Comparison of ENCODE assay signal across 24 cellular contexts in genomic region chr12:12367096-12367998, GRCh38. TPM values are rescaled to one million over a fixed set of nuclear protein-coding genes. Genes with fewer than 3 reads are reported as not detected.
A peak's percentile ranks its signal among the peaks of the same experiment; 100 is the strongest.
DNase-seq lines count a peak whose midpoint lies in the region; ATAC-seq lines count a peak whose summit lies in the region.
"Had no signal": no experiment of that assay in that cellular context is flagged by ENCODE, and none has a peak within 500 bp of the region (broad histone marks: within the 10 kb centered on the region; RNA-seq: fewer than 3 reads in every experiment).

No MANE protein-coding gene starts in this region.

- no peak for DNase-seq in activated T-cell treated with anti-CD3 and anti-CD28 coated beads, Interleukin-2, amount 50 U/mL, for 72 hours
- DNase-seq in activated T-cell treated with anti-CD3 and anti-CD28 coated beads, Interleukin-2, amount 50 U/mL, for 48 hours: no peak
- DNase-seq in T-helper 17 cell (no peak), immature natural killer cell (no peak), superior temporal gyrus (ENCODE audit: extremely low spot score) (peak; percentile 66), NCI-H2227 (lab: John Stamatoyannopoulos, UW; ENCODE audit: unreplicated experiment) (no peak), globus pallidus (ENCODE audit: low spot score) (no peak), NCI-H446 treated with DMSO at 0.1 percent for 48 hours (lab: John Stamatoyannopoulos, UW) (no peak)
- DNase-seq: activated naive CD8-positive, alpha-beta T cell treated with anti-CD3 and anti-CD28 coated beads, Interleukin-2, amount 10 ng/mL, durations not matched to agents 7 days and 5 days; C1 segment of cervical spinal cord; dermis blood vessel endothelial cell; DMS153; foreskin keratinocyte; GF-D8; HCEC 1CT; kidney glomerular epithelial cell; MM.1S; NCI-H1694; psoas muscle; small intestine; stimulated activated CD4-positive, alpha-beta T cell treated with anti-CD3 and anti-CD28 coated beads, Interleukin-2, amount 100 ng/mL, for 48 hours; uterus had no signal

- no peaks in the 10 kb centered on the region for H3K9me3 ChIP-seq in T-helper 17 cell (ENCODE audit: control insufficient read depth, low read length, poor library complexity, severe bottlenecking)
- H3K9me3 ChIP-seq: psoas muscle, uterus had no signal

- peak overlapping the region; percentile 93 for H3K27ac Mint-ChIP-seq in activated T-cell treated with anti-CD3 and anti-CD28 coated beads, Interleukin-2, amount 50 U/mL, for 72 hours
- H3K27ac Mint-ChIP-seq in T-helper 17 cell (peak overlapping the region; percentile 1), immature natural killer cell (peak overlapping the region; percentile 62 to 79 (median 68))
- H3K27ac Mint-ChIP-seq: activated naive CD8-positive, alpha-beta T cell treated with anti-CD3 and anti-CD28 coated beads, Interleukin-2, amount 10 ng/mL, durations not matched to agents 7 days and 5 days had no signal

- peak overlapping the region in 1 of 2 donors; percentile 4 for H3K4me3 Mint-ChIP-seq in activated T-cell treated with anti-CD3 and anti-CD28 coated beads, Interleukin-2, amount 50 U/mL, for 72 hours
- H3K4me3 Mint-ChIP-seq in T-helper 17 cell: no peak overlapping the region
- H3K4me3 Mint-ChIP-seq in immature natural killer cell: peak overlapping the region in 2 of 5 donors; percentile 5 to 24
- H3K4me3 Mint-ChIP-seq: activated naive CD8-positive, alpha-beta T cell treated with anti-CD3 and anti-CD28 coated beads, Interleukin-2, amount 10 ng/mL, durations not matched to agents 7 days and 5 days; neural crest cell had no signal

- no peaks in the 10 kb centered on the region for H3K27me3 Mint-ChIP-seq in activated T-cell treated with anti-CD3 and anti-CD28 coated beads, Interleukin-2, amount 50 U/mL, for 72 hours (ENCODE audit: low read depth)
- no peaks in the 10 kb centered on the region for H3K27me3 Mint-ChIP-seq in T-helper 17 cell
- peaks cover 0 to 3% (median 0%) of the 10 kb centered on the region in 3 donors for H3K27me3 Mint-ChIP-seq in immature natural killer cell (ENCODE audit: low read depth in 3 of 3)
- H3K27me3 Mint-ChIP-seq: activated naive CD8-positive, alpha-beta T cell treated with anti-CD3 and anti-CD28 coated beads, Interleukin-2, amount 10 ng/mL, durations not matched to agents 7 days and 5 days had no signal

- peaks cover 6 to 24% of the 10 kb centered on the region in 2 donors for H3K36me3 Mint-ChIP-seq in activated T-cell treated with anti-CD3 and anti-CD28 coated beads, Interleukin-2, amount 50 U/mL, for 72 hours (ENCODE audit: insufficient read depth in 2 of 2)
- H3K36me3 Mint-ChIP-seq in T-helper 17 cell (ENCODE audit: low read depth): peaks cover 8% of the 10 kb centered on the region
- H3K36me3 Mint-ChIP-seq in immature natural killer cell: peaks cover 4 to 16% (median 10%) of the 10 kb centered on the region in 3 donors

- ATAC-seq in activated T-cell treated with anti-CD3 and anti-CD28 coated beads, Interleukin-2, amount 50 U/mL, for 72 hours (replicated peaks in 1 of 2): peak in 1 of 2 donors; percentile 44
- ATAC-seq in T-helper 17 cell: no peak
- ATAC-seq: foreskin keratinocyte, psoas muscle, SK-N-SH treated with all-trans-retinoic acid at 6 μM for 48 hours had no signal

- H3K9me3 Mint-ChIP-seq in activated T-cell treated with anti-CD3 and anti-CD28 coated beads, Interleukin-2, amount 50 U/mL, for 72 hours: no peaks in the 10 kb centered on the region
- H3K9me3 Mint-ChIP-seq in immature natural killer cell: no peaks in the 10 kb centered on the region
- H3K9me3 Mint-ChIP-seq: neural crest cell had no signal

- peaks cover 31% of the 10 kb centered on the region for H3K4me1 Mint-ChIP-seq in activated T-cell treated with anti-CD3 and anti-CD28 coated beads, Interleukin-2, amount 50 U/mL, for 72 hours (ENCODE audit: low read depth)
- peaks cover 36% of the 10 kb centered on the region for H3K4me1 Mint-ChIP-seq in T-helper 17 cell
- H3K4me1 Mint-ChIP-seq in immature natural killer cell: peaks cover 35 to 55% of the 10 kb centered on the region in 2 donors

RNA-seq across cellular contexts. Expression of gene BORCS5, which starts 10.5 kb away (rescaled TPM):
- 10 to 100 TPM; 37.7 to 44.9 TPM for total RNA-seq in activated T-cell treated with anti-CD3 and anti-CD28 coated beads, Interleukin-2, amount 50 U/mL, for 72 hours
- total RNA-seq in T-helper 17 cell: 10 to 100 TPM; 35.0 to 48.4 TPM
- 10 to 100 TPM; 16.7 to 34.5 (median 25.6) TPM for polyA plus RNA-seq in immature natural killer cell

RNA-seq across cellular contexts. Expression of gene MANSC1, which starts 17.3 kb away (rescaled TPM):
- total RNA-seq in activated T-cell treated with anti-CD3 and anti-CD28 coated beads, Interleukin-2, amount 50 U/mL, for 72 hours: 1 to 10 TPM in 1 of 2 donors, under 1 TPM in 1; 0.65 to 1.5 TPM
- under 1 TPM in 1 of 2 donors, not detected in 1; 0.12 TPM for total RNA-seq in T-helper 17 cell
- polyA plus RNA-seq in immature natural killer cell: under 1 TPM in 2 of 3 donors, not detected in 1; 0.09 to 0.77 TPM

Comparison
In these comparisons a context has a peak if more than half of its experiments do, and no peak if none do; other contexts are left out.
1. H3K27ac Mint-ChIP-seq: peak in every context shown above with its lines; median percentile 93 in activated T-cell treated with anti-CD3 and anti-CD28 coated beads, Interleukin-2, amount 50 U/mL, for 72 hours; 68 in immature natural killer cell; 1 in T-helper 17 cell.